ENCODE assay signal across 21 cellular contexts in genomic region chr11:126175261-126175885, GRCh38. TPM values are rescaled to one million over a fixed set of nuclear protein-coding genes. Genes with fewer than 3 reads are reported as not detected.
A peak's percentile ranks its signal among the peaks of the same experiment; 100 is the strongest.
DNase-seq lines count a peak whose midpoint lies in the region; ATAC-seq and TF ChIP-seq lines count a peak whose summit lies in the region.
"Had no signal": no experiment of that assay in that cellular context is flagged by ENCODE, and none has a peak within 500 bp of the region (broad histone marks: within the 10 kb centered on the region; RNA-seq: fewer than 3 reads in every experiment).

No MANE protein-coding gene starts in this region.

- TF ChIP-seq CTCF in mammary epithelial cell (conservative IDR thresholded peaks at IDR 0.05 in 1 of 2, IDR thresholded peaks at IDR 0.05 in 1 of 2; ENCODE audit: extremely low read depth in 1 of 2, insufficient read depth in 1 of 2, low read depth in 1 of 2, low read length in 2 of 2), result no peak
- TF ChIP-seq CTCF in fibroblast of the aortic adventitia (IDR thresholded peaks at IDR 0.05; ENCODE audit: insufficient read depth, low read length), result no peak
- no peak for TF ChIP-seq CTCF in suprapubic skin (IDR thresholded peaks at IDR 0.05)

- no peak for ATAC-seq in GM19023 (IDR thresholded peaks at IDR 0.05; ENCODE audit: unreplicated experiment)
- ATAC-seq: GM23338, left lobe of liver had no signal

- CTCF ChIA-PET in mammary epithelial cell (lab: Charles Lee; ENCODE audit: low non-redundant PET), result no interaction called here

- H3K9me3 ChIP-seq in mammary epithelial cell (replicated peaks; ENCODE audit: insufficient read depth, low read length), result no peaks in the 10 kb centered on the region
- no peaks in the 10 kb centered on the region for H3K9me3 ChIP-seq in suprapubic skin
- H3K9me3 ChIP-seq: BE2C, SJSA1 had no signal

- no peaks in the 10 kb centered on the region for H3K79me2 ChIP-seq in mammary epithelial cell (ENCODE audit: insufficient read depth, low read length)

- no peak for TF ChIP-seq EP300 in suprapubic skin (IDR thresholded peaks at IDR 0.05)

- H3K27me3 ChIP-seq in mammary epithelial cell (ENCODE audit: insufficient read depth, low read length) (no peaks in the 10 kb centered on the region), suprapubic skin (no peaks in the 10 kb centered on the region)
- H3K27me3 ChIP-seq: BE2C, brain microvascular endothelial cell, esophagus squamous epithelium, SJSA1 had no signal

- BruUV-seq in mammary epithelial cell (replicated peaks; lab: Mats Ljungman, UMichigan), result no TSS peak

- H3K4me3 ChIP-seq in mammary epithelial cell (replicated peaks in 1 of 3; ENCODE audit: insufficient read depth in 1 of 3, low read depth in 2 of 3, low read length in 3 of 3) (no peak overlapping the region), fibroblast of the aortic adventitia (ENCODE audit: low read depth, low read length) (no peak overlapping the region), suprapubic skin (no peak overlapping the region)
- H3K4me3 ChIP-seq: esophagus squamous epithelium, GM23338, SJSA1 had no signal

- H2AFZ ChIP-seq in mammary epithelial cell (ENCODE audit: low read depth, low read length), result peak overlapping the region; percentile 25
- H2AFZ ChIP-seq: GM23338 had no signal

- no peak overlapping the region for H3K4me2 ChIP-seq in mammary epithelial cell (ENCODE audit: insufficient read depth, low read depth, low read length)
- H3K4me2 ChIP-seq: GM23338 had no signal

- H3K36me3 ChIP-seq in mammary epithelial cell (ENCODE audit: insufficient read depth, low read length), result no peaks in the 10 kb centered on the region
- no peaks in the 10 kb centered on the region for H3K36me3 ChIP-seq in suprapubic skin
- H3K36me3 ChIP-seq: BE2C, brain microvascular endothelial cell, esophagus squamous epithelium, SJSA1 had no signal

- no peaks in the 10 kb centered on the region for H4K20me1 ChIP-seq in mammary epithelial cell (ENCODE audit: insufficient read depth, low read length)

- no peak overlapping the region for H3K27ac ChIP-seq in mammary epithelial cell (ENCODE audit: insufficient read depth, low read depth, low read length)
- H3K27ac ChIP-seq in suprapubic skin, result peak overlapping the region; percentile 35
- H3K27ac ChIP-seq: brain microvascular endothelial cell, SJSA1 had no signal

- TF ChIP-seq POLR2A in suprapubic skin (IDR thresholded peaks at IDR 0.05), result no peak

- H3K4me1 ChIP-seq in mammary epithelial cell (ENCODE audit: insufficient read depth, low read length) (no peaks in the 10 kb centered on the region), suprapubic skin (peaks cover 22% of the 10 kb centered on the region)
- H3K4me1 ChIP-seq: SJSA1 had no signal

- WGBS in mammary epithelial cell (ENCODE audit: low coverage, missing lambda C conversion rate), result 4% methylated on average over 11 of the region's 17 CpGs
- 2% methylated on average over 17 of the region's 17 CpGs for WGBS in suprapubic skin

- intact Hi-C loops in mammary epithelial cell (cut with micrococcal nuclease), result no loop called here

- DNase-seq in mammary epithelial cell, result peak; percentile 28
- peak; percentile 65 for DNase-seq in fibroblast of the aortic adventitia (ENCODE audit: low read depth)
- DNase-seq in lung microvascular endothelial cell (ENCODE audit: low read depth in 2 of 2), result peak; percentile 9 to 47
- peak in 1 of 2 donors; percentile 84 for DNase-seq in suprapubic skin (ENCODE audit: low spot score in 2 of 2)
- no peak for DNase-seq in NAMALWA (ENCODE audit: low spot score)
- no peak for DNase-seq in mucosa of gallbladder (ENCODE audit: low spot score)
- no peak for DNase-seq in NCI-H748 treated with DMSO at 0.1 percent for 48 hours (lab: John Stamatoyannopoulos, UW)
- DNase-seq: activated naive CD8-positive, alpha-beta T cell treated with anti-CD3 and anti-CD28 coated beads, Interleukin-2, amount 10 ng/mL, durations not matched to agents 7 days and 5 days; BE2C; brain microvascular endothelial cell; Calu3; esophagus squamous epithelium; GDM1; Kasumi-1; NCI-H1417; NCI-H2171 treated with DMSO at 0.1 percent for 48 hours; stimulated activated CD8-positive, alpha-beta memory T cell treated with anti-CD3 and anti-CD28 coated beads, Interleukin-4, amount 100 ng/mL, for 48 hours had no signal

- dilution Hi-C loops in mammary epithelial cell (cut with HindIII; ENCODE audit: low sequenced_read_pairs), result no loop called here

- in situ Hi-C loops in mammary epithelial cell (cut with MboI; ENCODE audit: low sequenced_read_pairs in 2 of 2), result no loop called here

- H3K9ac ChIP-seq in mammary epithelial cell (ENCODE audit: insufficient read depth, low read length), result no peak overlapping the region

RNA-seq across cellular contexts. Expression of gene RPUSD4, which starts 36.1 kb away (rescaled TPM):
- total RNA-seq in mammary epithelial cell (10 to 100 TPM; 20.5 to 26.6 TPM), fibroblast of the aortic adventitia (ENCODE audit: low replicate concordance) (24.2 and 50.2 TPM in 2 replicates), lung microvascular endothelial cell (22.0 and 26.2 TPM in 2 replicates), suprapubic skin (10 to 100 TPM; 25.1 to 34.9 (median 29.2) TPM), mucosa of gallbladder (18.7 TPM)
- 25.6 TPM for polyA plus RNA-seq in mammary epithelial cell
- polyA minus RNA-seq in mammary epithelial cell, result 11.4 TPM

RNA-seq across cellular contexts. Expression of gene FAM118B, which starts 36.2 kb away (rescaled TPM):
- total RNA-seq in mammary epithelial cell (10 to 100 TPM; 16.0 to 27.7 TPM), fibroblast of the aortic adventitia (ENCODE audit: low replicate concordance) (14.7 and 32.9 TPM in 2 replicates), lung microvascular endothelial cell (19.4 and 25.6 TPM in 2 replicates), suprapubic skin (10 to 100 TPM in 1 of 4 donors, 1 to 10 TPM in 3; 7.6 to 11.1 (median 8.6) TPM), mucosa of gallbladder (19.3 TPM)
- polyA plus RNA-seq in mammary epithelial cell, result 15.4 TPM
- 17.5 TPM for polyA minus RNA-seq in mammary epithelial cell

Comparison
In these comparisons a context has a peak if more than half of its experiments do, and no peak if none do; other contexts are left out.
1. DNase-seq: peak in mammary epithelial cell (single experiment), fibroblast of the aortic adventitia (single experiment) and lung microvascular endothelial cell (2 of 2); none in NAMALWA (single experiment), mucosa of gallbladder (single experiment) and NCI-H748 treated with DMSO at 0.1 percent for 48 hours (single experiment).